In genomic region chr4:112510191-112510467, GRCh38 we compare ENCODE assay signal across 9 cellular contexts.
DNase-seq lines count a peak whose midpoint lies in the region; ATAC-seq and TF ChIP-seq lines count a peak whose summit lies in the region.
"Had no signal": no experiment of that assay in that cellular context is flagged by ENCODE, and none has a peak within 500 bp of the region (broad histone marks: within the 10 kb centered on the region; RNA-seq: fewer than 3 reads in every experiment).

No MANE protein-coding gene starts in this region.

- no peaks in the 10 kb centered on the region for H3K9me3 ChIP-seq in ES-I3 (ENCODE audit: control insufficient read depth, insufficient read depth, low read length)
- H3K9me3 ChIP-seq in HUES6 (ENCODE audit: control insufficient read depth, insufficient read depth, low read depth, low read length) = no peaks in the 10 kb centered on the region

- H3K36me3 ChIP-seq in ES-I3 (ENCODE audit: insufficient read depth, low read length) = no peaks in the 10 kb centered on the region
- no peaks in the 10 kb centered on the region for H3K36me3 ChIP-seq in HUES6 (ENCODE audit: control insufficient read depth, insufficient read depth, low read length)
- H3K36me3 ChIP-seq in rectal smooth muscle tissue (ENCODE audit: control insufficient read depth, insufficient read depth, low read length) = no peaks in the 10 kb centered on the region

- H3K27me3 ChIP-seq in HUES6 (ENCODE audit: control insufficient read depth, insufficient read depth, low read length) (peaks cover 100% of the 10 kb centered on the region), rectal smooth muscle tissue (ENCODE audit: control insufficient read depth, insufficient read depth, low read length) (peaks cover 42% of the 10 kb centered on the region)

- H3K27ac ChIP-seq in HUES6 (ENCODE audit: low read depth, low read length) (no peak overlapping the region), coronary artery (no peak overlapping the region), rectal smooth muscle tissue (ENCODE audit: low read depth, low read length) (no peak overlapping the region)

- ATAC-seq in HG03460 (IDR thresholded peaks at IDR 0.05; ENCODE audit: unreplicated experiment) (no peak), HG03439 (IDR thresholded peaks at IDR 0.05; ENCODE audit: unreplicated experiment) (no peak)

- H3K9ac ChIP-seq in ES-I3 (ENCODE audit: low read depth, low read length) (peak overlapping the region; percentile 32; the same call in 1 of the 2 replicates), HUES6 (ENCODE audit: low read length) (no peak overlapping the region), rectal smooth muscle tissue (ENCODE audit: low read length) (no peak overlapping the region)

- H3K4me3 ChIP-seq in HUES6 (ENCODE audit: low read depth, low read length) = peak overlapping the region; percentile 57
- peak overlapping the region; percentile 66 for H3K4me3 ChIP-seq in coronary artery
- H3K4me3 ChIP-seq in rectal smooth muscle tissue (ENCODE audit: low read length) = peak overlapping the region; percentile 34

- no peak for TF ChIP-seq CTCF in coronary artery (IDR thresholded peaks at IDR 0.05)

- peaks cover 6% of the 10 kb centered on the region; the same call in 1 of the 2 replicates for H3K4me1 ChIP-seq in ES-I3 (ENCODE audit: insufficient read depth, low read length)
- H3K4me1 ChIP-seq in HUES6 (ENCODE audit: control insufficient read depth, insufficient read depth, low read length) = peaks cover 39% of the 10 kb centered on the region
- H3K4me1 ChIP-seq in rectal smooth muscle tissue (ENCODE audit: control insufficient read depth, insufficient read depth, low read length) = peaks cover 4% of the 10 kb centered on the region

- DNase-seq in coronary artery (ENCODE audit: low spot score) = no peak
- no peak for DNase-seq in COR-L47 (lab: John Stamatoyannopoulos, UW)
- DNase-seq: Kasumi-1, NCI-H82 had no signal
